ENCODE assay signal across 24 cellular contexts in genomic region chr5:92353107-92354030, GRCh38.
DNase-seq lines count a peak whose midpoint lies in the region; ATAC-seq, FAIRE-seq and TF ChIP-seq lines count a peak whose summit lies in the region.
"Had no signal": no experiment of that assay in that cellular context is flagged by ENCODE, and none has a peak within 500 bp of the region (broad histone marks: within the 10 kb centered on the region; RNA-seq: fewer than 3 reads in every experiment).

No MANE protein-coding gene starts in this region.

- no peaks in the 10 kb centered on the region for H3K4me1 Mint-ChIP-seq in activated CD4-positive, alpha-beta T cell treated with anti-CD3 and anti-CD28 coated beads for 36 hours
- H3K4me1 Mint-ChIP-seq: immature natural killer cell, naive B cell had no signal

- H2AFZ ChIP-seq in HepG2 (ENCODE audit: low read length): no peak overlapping the region
- H2AFZ ChIP-seq: parathyroid adenoma had no signal

- peaks cover 16% of the 10 kb centered on the region for H3K4me1 ChIP-seq in HepG2 (ENCODE audit: insufficient read depth, low read length)
- H3K4me1 ChIP-seq: colonic mucosa, parathyroid adenoma had no signal

- CTCF ChIA-PET in HepG2 (lab: Yijun Ruan, JAX; ENCODE audit: low intra/inter-chr PET ratio, low total read pairs): no interaction called here
- CTCF ChIA-PET in activated CD4-positive, alpha-beta T cell treated with anti-CD3 and anti-CD28 coated beads for 36 hours (lab: Charles Lee): no interaction called here

- H3K27ac Mint-ChIP-seq in activated CD4-positive, alpha-beta T cell treated with anti-CD3 and anti-CD28 coated beads for 36 hours: no peak overlapping the region
- H3K27ac Mint-ChIP-seq: H9; immature natural killer cell; naive B cell; T-helper 1 cell treated with Interleukin-12 subunit alpha and Interleukin-12 subunit beta and Interleukin-4 antibody, amounts not matched to agents 30 μg/mL and 1 μg/mL, for 36 hours had no signal

- H3K4me2 ChIP-seq in HepG2 (ENCODE audit: low read depth, low read length): no peak overlapping the region

- in situ Hi-C loops in astrocyte of the spinal cord (cut with HindIII; ENCODE audit: low sequenced_read_pairs): no loop called here
- in situ Hi-C loops in HepG2 (cut with HindIII; ENCODE audit: extremely low pct_ligation_motif_present, low pct_unique_long_range_greater_than_20kb): no loop called here

- intact Hi-C loops in HepG2 (cut with micrococcal nuclease; ENCODE audit: unreplicated experiment): no loop called here
- intact Hi-C loops in activated CD4-positive, alpha-beta T cell treated with anti-CD3 and anti-CD28 coated beads for 36 hours (cut with DNase I, micrococcal nuclease): no loop called here

- TF ChIP-seq CTCF in astrocyte of the spinal cord (IDR thresholded peaks at IDR 0.05; ENCODE audit: low read depth, low read length): no peak
- no peak for TF ChIP-seq CTCF in HepG2 (CRISPR knock-in tag; IDR thresholded peaks at IDR 0.05)

- POLR2A ChIA-PET in HepG2 (lab: Yijun Ruan, JAX): no interaction called here
- POLR2A ChIA-PET in activated CD4-positive, alpha-beta T cell treated with anti-CD3 and anti-CD28 coated beads for 36 hours (lab: Charles Lee): no interaction called here

- no peaks in the 10 kb centered on the region for H3K36me3 Mint-ChIP-seq in activated CD4-positive, alpha-beta T cell treated with anti-CD3 and anti-CD28 coated beads for 36 hours (ENCODE audit: low read depth)
- H3K36me3 Mint-ChIP-seq: naive B cell had no signal

- H3K27ac ChIP-seq in HepG2 (ENCODE audit: extremely low read length, insufficient read depth, low read length): no peak overlapping the region
- H3K27ac ChIP-seq: colonic mucosa, parathyroid adenoma had no signal

- peak; percentile 80 for ATAC-seq in HepG2
- no peak for ATAC-seq in activated CD4-positive, alpha-beta T cell treated with anti-CD3 and anti-CD28 coated beads for 36 hours

- H4K20me1 ChIP-seq in HepG2 (ENCODE audit: insufficient read depth, low read length): no peaks in the 10 kb centered on the region

- H3K4me3 Mint-ChIP-seq in activated CD4-positive, alpha-beta T cell treated with anti-CD3 and anti-CD28 coated beads for 36 hours: no peak overlapping the region
- H3K4me3 Mint-ChIP-seq: H9; immature natural killer cell; naive B cell; T-helper 1 cell treated with Interleukin-12 subunit alpha and Interleukin-12 subunit beta and Interleukin-4 antibody, amounts not matched to agents 30 μg/mL and 1 μg/mL, for 36 hours had no signal

- H3K36me3 ChIP-seq in HepG2 (replicated peaks in 1 of 2; ENCODE audit: control insufficient read depth in 1 of 2, insufficient read depth in 2 of 2, low read length in 2 of 2): no peaks in the 10 kb centered on the region
- H3K36me3 ChIP-seq: colonic mucosa, MG63 had no signal

- no peak overlapping the region for H3K4me3 ChIP-seq in astrocyte of the spinal cord (ENCODE audit: low read depth, low read length)
- no peak overlapping the region; a peak in 1 of 6 replicates for H3K4me3 ChIP-seq in HepG2 (replicated peaks in 1 of 3; ENCODE audit: insufficient read depth in 1 of 3, low read depth in 2 of 3, low read length in 3 of 3)
- H3K4me3 ChIP-seq: colonic mucosa, lung, MG63 had no signal

- TF ChIP-seq EP300 in HepG2 (IDR thresholded peaks at IDR 0.05; ENCODE audit: low read depth in 2 of 2, low read length in 2 of 2) (peak in 1 of 2 experiments; percentile 20; a peak in 1 of 4 replicates), HepG2 (CRISPR knock-in tag; IDR thresholded peaks at IDR 0.05; ENCODE audit: borderline replicate concordance) (no peak)

- H3K79me2 ChIP-seq in HepG2 (ENCODE audit: insufficient read depth, low read length): no peaks in the 10 kb centered on the region
- H3K79me2 ChIP-seq: parathyroid adenoma had no signal

- 15% methylated on average over 5 of the region's 5 CpGs for WGBS in HepG2 (ENCODE audit: low lambda C conversion rate)

- no peak for FAIRE-seq in HepG2 (lab: Jason Lieb, UNC)
- FAIRE-seq: HTR-8/SVneo had no signal

- no TSS peak for BruUV-seq in HepG2 (replicated peaks; lab: Mats Ljungman, UMichigan)

- H3K27me3 Mint-ChIP-seq in activated CD4-positive, alpha-beta T cell treated with anti-CD3 and anti-CD28 coated beads for 36 hours: no peaks in the 10 kb centered on the region
- H3K27me3 Mint-ChIP-seq: naive B cell had no signal

- peak; percentile 58 for DNase-seq in EL
- DNase-seq in LHCN-M2 (ENCODE audit: low read depth): peak; percentile 62
- DNase-seq in astrocyte of the spinal cord (ENCODE audit: low read depth, low spot score): peak; percentile 75
- DNase-seq in HepG2 (ENCODE audit: low spot score): peak; percentile 71
- no peak for DNase-seq in T1000 (lab: John Stamatoyannopoulos, UW)
- DNase-seq in activated CD4-positive, alpha-beta T cell treated with anti-CD3 and anti-CD28 coated beads for 36 hours: no peak
- DNase-seq in stimulated activated CD4-positive, alpha-beta T cell treated with anti-CD3 and anti-CD28 coated beads, Interleukin-1b, Interleukin-23, amount 100 ng/mL, for 48 hours: no peak
- DNase-seq in DMS153 (lab: John Stamatoyannopoulos, UW): no peak
- DNase-seq: activated CD4-positive, alpha-beta T cell treated with anti-CD3 and anti-CD28 coated beads for 1 hour; activated gamma-delta T cell treated with Interleukin-2 at 50 U/mL for 16 hours; anterior cingulate cortex; colonic mucosa; glutamatergic neuron; H9; immature natural killer cell; MG63; naive B cell; NCI-H1694; NCI-H345; Right ventricle myocardium superior had no signal

- no peak overlapping the region for H3K9ac ChIP-seq in HepG2 (ENCODE audit: insufficient read depth, low read depth, low read length)
- H3K9ac ChIP-seq: parathyroid adenoma had no signal

- no peak for TF ChIP-seq POLR2A in HepG2 (IDR thresholded peaks at IDR 0.05; ENCODE audit: insufficient read depth in 1 of 2, low read depth in 2 of 2, low read length in 2 of 2)

- H3K9me3 ChIP-seq in HepG2 (ENCODE audit: low read length): no peaks in the 10 kb centered on the region
- H3K9me3 ChIP-seq: colonic mucosa had no signal

- TF ChIP-seq RAD21 in HepG2 (CRISPR knock-in tag; IDR thresholded peaks at IDR 0.05): no peak

- peaks cover 2% of the 10 kb centered on the region for H3K9me3 Mint-ChIP-seq in activated CD4-positive, alpha-beta T cell treated with anti-CD3 and anti-CD28 coated beads for 36 hours (ENCODE audit: low read depth)

- no peaks in the 10 kb centered on the region for H3K27me3 ChIP-seq in HepG2 (ENCODE audit: control insufficient read depth in 1 of 2, insufficient read depth in 2 of 2, low read length in 2 of 2)
- H3K27me3 ChIP-seq: colonic mucosa, MG63 had no signal

TF ChIP-seq in HepG2, 621 proteins besides CTCF, POLR2A, EP300 and RAD21 (continues in another document):
- TF ChIP-seq ZNF12 (CRISPR knock-in tag; IDR thresholded peaks at IDR 0.05) (no peak), SOX5 (CRISPR knock-in tag; IDR thresholded peaks at IDR 0.05; ENCODE audit: borderline replicate concordance) (no peak), HNF4A (CRISPR knock-in tag; IDR thresholded peaks at IDR 0.05) (peak; percentile 71), TGIF2 (CRISPR knock-in tag; IDR thresholded peaks at IDR 0.05) (no peak), ZNF441 (CRISPR knock-in tag; IDR thresholded peaks at IDR 0.05; ENCODE audit: borderline replicate concordance) (no peak), CREB1 (IDR thresholded peaks at IDR 0.05) (no peak), CREB1 (CRISPR knock-in tag; IDR thresholded peaks at IDR 0.05) (0 out of 2 replicates have a peak, but pooled peaks have one; percentile 23), HNF4G (IDR thresholded peaks at IDR 0.05; ENCODE audit: borderline replicate concordance, low read depth, low read length) (peak; percentile 29; the same call in 1 of the 2 replicates), HNF4G (CRISPR knock-in tag; IDR thresholded peaks at IDR 0.05; ENCODE audit: borderline replicate concordance, low read depth) (no peak), UBTF (CRISPR knock-in tag; IDR thresholded peaks at IDR 0.05) (no peak), CEBPB (IDR thresholded peaks at IDR 0.05; ENCODE audit: borderline replicate concordance, low read depth, low read length) (peak; percentile 70; the same call in 1 of the 2 replicates), HOMEZ (CRISPR knock-in tag; IDR thresholded peaks at IDR 0.05; ENCODE audit: low read depth) (peak; percentile 39; the same call in 1 of the 2 replicates)

Comparison
In these comparisons a context has a peak if more than half of its experiments do, and no peak if none do; other contexts are left out.
1. DNase-seq: peak in EL (single experiment), LHCN-M2 (single experiment), astrocyte of the spinal cord (single experiment) and HepG2 (single experiment); none in T1000 (single experiment), activated CD4-positive, alpha-beta T cell treated with anti-CD3 and anti-CD28 coated beads for 36 hours (single experiment), stimulated activated CD4-positive, alpha-beta T cell treated with anti-CD3 and anti-CD28 coated beads, Interleukin-1b, Interleukin-23, amount 100 ng/mL, for 48 hours (single experiment) and DMS153 (single experiment).